14 cellular contexts compared by ENCODE assay signal in the genomic region with DNA sequence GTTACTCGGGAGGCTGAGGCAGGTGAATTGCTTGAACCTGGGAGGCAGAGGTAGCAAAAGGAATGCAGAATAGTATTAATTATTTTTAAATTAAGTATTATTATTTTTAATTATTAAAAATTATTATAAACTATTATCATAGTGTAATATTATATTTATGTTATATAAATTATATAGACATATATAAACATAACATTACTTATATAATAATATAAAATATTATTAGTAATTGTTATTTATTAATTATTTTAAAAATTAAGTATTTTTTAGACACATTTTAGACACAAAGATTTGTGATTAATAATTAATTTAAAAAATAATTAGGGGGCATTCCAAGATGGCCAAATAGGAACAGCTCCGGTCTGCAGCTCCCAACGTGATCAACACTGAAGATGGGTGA. TPM values are rescaled to one million over a fixed set of nuclear protein-coding genes. Genes with fewer than 3 reads are reported as not detected.
DNase-seq lines count a peak whose midpoint lies in the region; ATAC-seq, FAIRE-seq and TF ChIP-seq lines count a peak whose summit lies in the region.
"Had no signal": no experiment of that assay in that cellular context is flagged by ENCODE, and none has a peak within 500 bp of the region (broad histone marks: within the 10 kb centered on the region; RNA-seq: fewer than 3 reads in every experiment).

No MANE protein-coding gene starts in this region.

- no peak overlapping the region for H3K4ac ChIP-seq in H9 (ENCODE audit: low read depth, low read length)

- H3K4me3 ChIP-seq in body of pancreas: no peak overlapping the region
- H3K4me3 ChIP-seq in keratinocyte (ENCODE audit: control insufficient read depth in 2 of 3, extremely low read depth in 1 of 3, insufficient read depth in 2 of 3, low read depth in 1 of 3, low read length in 3 of 3): no peak overlapping the region
- H3K4me3 ChIP-seq in small intestine (ENCODE audit: low read depth in 1 of 2, low read length in 2 of 2): no peak overlapping the region
- no peak overlapping the region for H3K4me3 ChIP-seq in CD4-positive, alpha-beta memory T cell (ENCODE audit: low read length in 2 of 2)
- H3K4me3 ChIP-seq: BLaER1 treated with 17β-estradiol and CSF1 and Interleukin-3, amounts not matched to agents 10 nM and 100 nM; HAP-1; PC-9; SK-N-MC had no signal

- H3K4me1 Mint-ChIP-seq in H9 (peaks cover 11 to 14% of the 10 kb centered on the region in 2 experiments), immature natural killer cell (no peaks in the 10 kb centered on the region)
- H3K4me1 Mint-ChIP-seq in CD4-positive, alpha-beta memory T cell: no peaks in the 10 kb centered on the region

- no peak for ATAC-seq in body of pancreas

- H3K56ac ChIP-seq in H9 (ENCODE audit: insufficient read length, low read depth, low read length): no peak overlapping the region

- H2AFZ ChIP-seq in H9 (ENCODE audit: low read length) (no peak overlapping the region), keratinocyte (ENCODE audit: control insufficient read depth, low read length) (peak overlapping the region; percentile 72)
- H2AFZ ChIP-seq: PC-9 had no signal

- CTCF ChIA-PET in CD4-positive, alpha-beta memory T cell (lab: Charles Lee; ENCODE audit: partially characterized antibody): no interaction called here

- 0 out of 2 replicates have a peak overlapping the region, but pooled peaks have one; percentile 56 for H3K14ac ChIP-seq in H9 (ENCODE audit: insufficient read depth, low read length)

- no peak overlapping the region for H2BK120ac ChIP-seq in H9 (ENCODE audit: low read depth, low read length, poor library complexity, severe bottlenecking)

- H4K20me1 ChIP-seq in H9 (ENCODE audit: control insufficient read depth, insufficient read depth, insufficient read length): no peaks in the 10 kb centered on the region
- H4K20me1 ChIP-seq in keratinocyte (ENCODE audit: control insufficient read depth, extremely low read depth, insufficient read depth, low read length): no peaks in the 10 kb centered on the region
- H4K20me1 ChIP-seq: BLaER1 treated with 17β-estradiol and CSF1 and Interleukin-3, amounts not matched to agents 10 nM and 100 nM had no signal

- H3K4me1 ChIP-seq in H9 (ENCODE audit: insufficient read depth, low read length): no peaks in the 10 kb centered on the region; the same call in 1 of the 2 replicates
- peaks cover 15% of the 10 kb centered on the region for H3K4me1 ChIP-seq in body of pancreas
- H3K4me1 ChIP-seq in keratinocyte (ENCODE audit: control insufficient read depth, extremely low read depth, insufficient read depth, low read length): peaks cover 6% of the 10 kb centered on the region
- H3K4me1 ChIP-seq in small intestine (ENCODE audit: control insufficient read depth in 2 of 2, insufficient read depth in 1 of 2, low read depth in 1 of 2, low read length in 1 of 2): no peaks in the 10 kb centered on the region
- H3K4me1 ChIP-seq in CD4-positive, alpha-beta memory T cell (ENCODE audit: insufficient read depth, low read length): no peaks in the 10 kb centered on the region
- H3K4me1 ChIP-seq: HAP-1 had no signal

- POLR2A ChIA-PET in CD4-positive, alpha-beta memory T cell (lab: Charles Lee; ENCODE audit: partially characterized antibody): no interaction called here

- TF ChIP-seq POLR2A in body of pancreas (IDR thresholded peaks at IDR 0.05): no peak

- H3K9me3 ChIP-seq in H9 (ENCODE audit: control insufficient read depth, low read depth, low read length) (no peaks in the 10 kb centered on the region), body of pancreas (no peaks in the 10 kb centered on the region), keratinocyte (ENCODE audit: control insufficient read depth, low read depth, low read length) (no peaks in the 10 kb centered on the region), small intestine (ENCODE audit: control insufficient read depth, low read depth) (no peaks in the 10 kb centered on the region)
- no peaks in the 10 kb centered on the region for H3K9me3 ChIP-seq in CD4-positive, alpha-beta memory T cell (ENCODE audit: control insufficient read depth in 1 of 2, low read length in 2 of 2)
- H3K9me3 ChIP-seq: HAP-1 had no signal

- intact Hi-C loops in body of pancreas (cut with DNase I): no loop called here
- intact Hi-C loops in CD4-positive, alpha-beta memory T cell (cut with micrococcal nuclease): no loop called here

- no peak overlapping the region for H2BK12ac ChIP-seq in H9 (ENCODE audit: insufficient read length, low read depth, low read length)

- H3K9me3 Mint-ChIP-seq in H9 (no peaks in the 10 kb centered on the region; a peak in 2 of 5 replicates), immature natural killer cell (no peaks in the 10 kb centered on the region)
- peaks cover 0 to 9% (median 1%) of the 10 kb centered on the region in 8 donors for H3K9me3 Mint-ChIP-seq in CD4-positive, alpha-beta memory T cell

- H3K27me3 ChIP-seq in H9 (ENCODE audit: insufficient read depth, low read length): no peaks in the 10 kb centered on the region
- H3K27me3 ChIP-seq in body of pancreas: no peaks in the 10 kb centered on the region
- H3K27me3 ChIP-seq in keratinocyte (ENCODE audit: control insufficient read depth, extremely low read depth, insufficient read depth, low read length): no peaks in the 10 kb centered on the region
- H3K27me3 ChIP-seq in small intestine (ENCODE audit: control insufficient read depth in 2 of 2, insufficient read depth in 2 of 2, low read length in 2 of 2): no peaks in the 10 kb centered on the region
- H3K27me3 ChIP-seq in CD4-positive, alpha-beta memory T cell (ENCODE audit: insufficient read depth, low read length): no peaks in the 10 kb centered on the region
- H3K27me3 ChIP-seq: BLaER1 treated with 17β-estradiol and CSF1 and Interleukin-3, amounts not matched to agents 10 nM and 100 nM had no signal

- H3K36me3 ChIP-seq in body of pancreas (replicated peaks in 1 of 2; ENCODE audit: insufficient read depth in 1 of 2, low read depth in 2 of 2) (no peaks in the 10 kb centered on the region), keratinocyte (ENCODE audit: control insufficient read depth in 2 of 2, extremely low read depth in 1 of 2, insufficient read depth in 2 of 2, low read length in 2 of 2) (no peaks in the 10 kb centered on the region), small intestine (ENCODE audit: control insufficient read depth in 2 of 2, insufficient read depth in 2 of 2, low read length in 2 of 2) (no peaks in the 10 kb centered on the region)
- H3K36me3 ChIP-seq in CD4-positive, alpha-beta memory T cell (ENCODE audit: insufficient read depth, low read length): no peaks in the 10 kb centered on the region
- H3K36me3 ChIP-seq: BLaER1 treated with 17β-estradiol and CSF1 and Interleukin-3, amounts not matched to agents 10 nM and 100 nM; HAP-1 had no signal

- H3K36me3 Mint-ChIP-seq in H9 (ENCODE audit: insufficient read depth in 1 of 3, low read depth in 3 of 3) (no peaks in the 10 kb centered on the region), immature natural killer cell (no peaks in the 10 kb centered on the region)
- H3K36me3 Mint-ChIP-seq in CD4-positive, alpha-beta memory T cell: no peaks in the 10 kb centered on the region

- DNase-seq in H9: no peak
- no peak for DNase-seq in body of pancreas
- no peak for DNase-seq in keratinocyte (ENCODE audit: low read depth, low spot score)
- no peak for DNase-seq in small intestine
- no peak for DNase-seq in NCI-H510A (lab: John Stamatoyannopoulos, UW)
- DNase-seq in CD4-positive, alpha-beta memory T cell: no peak
- DNase-seq in immature natural killer cell: no peak
- DNase-seq: NCI-H1694, NCI-H2107, NCI-H446, PC-9 had no signal

- H2BK20ac ChIP-seq in H9 (ENCODE audit: low read depth, low read length, poor library complexity, severe bottlenecking): no peak overlapping the region

- H3K79me2 ChIP-seq in H9 (ENCODE audit: insufficient read depth, low read length): no peaks in the 10 kb centered on the region
- no peaks in the 10 kb centered on the region for H3K79me2 ChIP-seq in keratinocyte (ENCODE audit: control insufficient read depth, insufficient read depth, low read length)

- peak overlapping the region in 1 of 3 experiments; percentile 63; a peak in 1 of 7 replicates for H3K27ac Mint-ChIP-seq in H9
- H3K27ac Mint-ChIP-seq in CD4-positive, alpha-beta memory T cell: no peak overlapping the region
- no peak overlapping the region for H3K27ac Mint-ChIP-seq in immature natural killer cell

- H3K4me2 ChIP-seq in H9 (ENCODE audit: insufficient read depth, insufficient read length, low read length): peak overlapping the region; percentile 40
- H3K4me2 ChIP-seq in keratinocyte (ENCODE audit: control insufficient read depth, extremely low read depth, insufficient read depth, low read depth, low read length): no peak overlapping the region
- H3K4me2 ChIP-seq: BLaER1 treated with 17β-estradiol and CSF1 and Interleukin-3, amounts not matched to agents 10 nM and 100 nM; PC-9 had no signal

- no peak overlapping the region for H3T11ph ChIP-seq in H9 (ENCODE audit: low read length)

- H3K27me3 Mint-ChIP-seq in H9 (ENCODE audit: low read depth): peaks cover 10% of the 10 kb centered on the region
- H3K27me3 Mint-ChIP-seq in CD4-positive, alpha-beta memory T cell: peaks cover 15 to 22% of the 10 kb centered on the region in 2 donors
- H3K27me3 Mint-ChIP-seq in immature natural killer cell (ENCODE audit: low read depth in 3 of 3): peaks cover 5 to 16% (median 16%) of the 10 kb centered on the region in 3 donors

- no peak overlapping the region for H2BK15ac ChIP-seq in H9 (ENCODE audit: low read depth, low read length)

- H4K91ac ChIP-seq in H9 (ENCODE audit: insufficient read length, low read depth, low read length): no peak overlapping the region

- dilution Hi-C loops in keratinocyte (cut with MboI; ENCODE audit: extremely low pct_ligation_motif_present, low sequenced_read_pairs): no loop called here

- H4K5ac ChIP-seq in H9 (ENCODE audit: insufficient read length, low read depth, low read length): peak overlapping the region; percentile 72

- TF ChIP-seq CTCF in H9 (conservative IDR thresholded peaks at IDR 0.05): no peak
- no peak for TF ChIP-seq CTCF in body of pancreas (IDR thresholded peaks at IDR 0.05)
- no peak for TF ChIP-seq CTCF in keratinocyte (optimal IDR thresholded peaks at IDR 0.05 in 1 of 3, IDR thresholded peaks at IDR 0.05 in 1 of 3, conservative IDR thresholded peaks at IDR 0.05 in 1 of 3; ENCODE audit: extremely low read depth in 1 of 3, insufficient read depth in 2 of 3, low read length in 3 of 3)

- H4K8ac ChIP-seq in H9 (replicated peaks; ENCODE audit: insufficient read length, low read depth, low read length): peak overlapping the region; percentile 88

- no CpG with 5 or more reads among the region's 3 CpGs for WGBS in H9 (ENCODE audit: extremely low coverage, insufficient read length, low lambda C conversion rate)
- 93 to 95% methylated on average over 3 of the region's 3 CpGs for WGBS in body of pancreas, 2 donors
- 85 to 94% (median 93%) methylated on average over 3 of the region's 3 CpGs for WGBS in small intestine, 3 donors

- H2BK5ac ChIP-seq in H9 (ENCODE audit: insufficient read length, low read length): no peak overlapping the region

- peaks cover 5% of the 10 kb centered on the region for H3K23me2 ChIP-seq in H9 (ENCODE audit: insufficient read length, low read depth, low read length, poor library complexity, severe bottlenecking)

- peak overlapping the region; percentile 81 for H3K18ac ChIP-seq in H9 (ENCODE audit: insufficient read length, low read depth, low read length)

- H3K4me3 Mint-ChIP-seq in H9 (peak overlapping the region in 1 of 2 experiments; percentile 55; a peak in 1 of 5 replicates), immature natural killer cell (no peak overlapping the region)
- H3K4me3 Mint-ChIP-seq in CD4-positive, alpha-beta memory T cell: no peak overlapping the region

- no peaks in the 10 kb centered on the region for H3K9me1 ChIP-seq in keratinocyte (ENCODE audit: control insufficient read depth, extremely low read depth, insufficient read depth, low read length)

- no peak overlapping the region for H2AK5ac ChIP-seq in H9 (ENCODE audit: insufficient read length, low read length)

- H3K23ac ChIP-seq in H9 (ENCODE audit: insufficient read length, low read depth, low read length): no peak overlapping the region

- FAIRE-seq in keratinocyte (lab: Jason Lieb, UNC) (no peak), small intestine (lab: Jason Lieb, UNC) (peak; percentile 51)

- H3K27ac ChIP-seq in H9 (ENCODE audit: insufficient read length, low read depth, low read length) (no peak overlapping the region), body of pancreas (peak overlapping the region in 3 of 4 donors; percentile 48 to 65 (median 64)), keratinocyte (ENCODE audit: control insufficient read depth, insufficient read depth, low read length) (no peak overlapping the region), small intestine (ENCODE audit: low read depth in 1 of 2, low read length in 1 of 2) (no peak overlapping the region)
- no peak overlapping the region for H3K27ac ChIP-seq in CD4-positive, alpha-beta memory T cell (ENCODE audit: low read depth, low read length)
- H3K27ac ChIP-seq: BLaER1 treated with 17β-estradiol and CSF1 and Interleukin-3, amounts not matched to agents 10 nM and 100 nM; PC-9; SK-N-MC had no signal

- H3K9ac ChIP-seq in H9 (ENCODE audit: extremely low read depth, insufficient read length, low read length) (no peak overlapping the region), keratinocyte (ENCODE audit: control insufficient read depth, extremely low read depth, insufficient read depth, low read length) (no peak overlapping the region)
- H3K9ac ChIP-seq: BLaER1 treated with 17β-estradiol and CSF1 and Interleukin-3, amounts not matched to agents 10 nM and 100 nM had no signal

- H3K79me1 ChIP-seq in H9 (ENCODE audit: insufficient read depth, low read depth, low read length, poor library complexity, severe bottlenecking): no peaks in the 10 kb centered on the region

RNA-seq across cellular contexts. Expression of a gene that starts 31.7 kb away (rescaled TPM):
- not detected in 2 replicates for total RNA-seq in H9 (2021)
- total RNA-seq in body of pancreas: under 1 TPM in 1 of 2 donors, not detected in 1; 0.26 TPM
- polyA plus RNA-seq in keratinocyte: 0.08 TPM in 3 replicates
- polyA plus RNA-seq in keratinocyte (2011; ENCODE audit: low read depth): 6.3 TPM
- 0.13 TPM in 1 of 2 replicates, not detected in the other for polyA plus RNA-seq in keratinocyte (2011; cell fraction: cytosol; rRNA removed)
- polyA plus RNA-seq in keratinocyte (2011; cell fraction: nucleus; rRNA removed): 0.08 TPM in 2 replicates
- 5.6 TPM in 1 of 2 replicates, not detected in the other for polyA plus RNA-seq in keratinocyte (2012; ENCODE audit: low replicate concordance)
- 0.07 TPM in 1 of 3 replicates, not detected in the others for polyA minus RNA-seq in keratinocyte
- not detected for polyA minus RNA-seq in keratinocyte (2011; cell fraction: cytosol; rRNA and poly(A)+ RNA removed)
- polyA minus RNA-seq in keratinocyte (2011; cell fraction: nucleus; rRNA and poly(A)+ RNA removed): not detected in 2 replicates
- 1 to 10 TPM in 2 of 3 donors, under 1 TPM in 1; 0.39 to 1.6 (median 1.4) TPM for polyA plus RNA-seq in small intestine
- not detected for total RNA-seq in CD4-positive, alpha-beta memory T cell
- polyA plus RNA-seq in CD4-positive, alpha-beta memory T cell: not detected
- polyA plus RNA-seq in immature natural killer cell: not detected
- total RNA-seq: PC-9 had no signal

Comparison
In these comparisons a context has a peak if more than half of its experiments do, and no peak if none do; other contexts are left out.
1. H3K27ac ChIP-seq: peak in body of pancreas (3 of 4); none in H9 (single experiment), keratinocyte (single experiment), small intestine (0 of 2) and CD4-positive, alpha-beta memory T cell (single experiment).